Comparison of ENCODE assay signal across 9 cellular contexts in genomic region chr16:29626778-29627331, GRCh38. TPM values are rescaled to one million over a fixed set of nuclear protein-coding genes. Genes with fewer than 3 reads are reported as not detected.
DNase-seq lines count a peak whose midpoint lies in the region; ATAC-seq and TF ChIP-seq lines count a peak whose summit lies in the region.
"Not testable (repeated sequence)": the region's sequence is repeated elsewhere in the genome, so short reads cannot be mapped to it uniquely, and the experiment has no call there.
"Had no signal": no experiment of that assay in that cellular context is flagged by ENCODE, and none has a peak within 500 bp of the region (broad histone marks: within the 10 kb centered on the region; RNA-seq: fewer than 3 reads in every experiment).

No MANE protein-coding gene starts in this region.

- intact Hi-C loops in activated T-helper 2 cell treated with anti-CD3 and anti-CD28 coated beads, Interferon-gamma antibody, Interleukin-2, Interleukin-4, amounts not matched to agents 10 μg/mL and 5 μg/mL and 100 μg/mL, durations not matched to agents 14 hours and 24 hours and 36 hours (cut with micrococcal nuclease) = loop anchor here (5.0 kb wide), 1 partner anchor 35 kb away; the partner anchor contains the start of gene SPN
- intact Hi-C loops in left cardiac atrium (cut with DNase I) = not testable (repeated sequence)

- DNase-seq in activated CD4-positive, alpha-beta T cell treated with anti-CD3 and anti-CD28 coated beads for 48 hours = peak; percentile 74
- peak; percentile 66 for DNase-seq in activated T-helper 2 cell treated with anti-CD3 and anti-CD28 coated beads, Interferon-gamma antibody, Interleukin-2, Interleukin-4, amounts not matched to agents 10 μg/mL and 5 μg/mL and 100 μg/mL, durations not matched to agents 14 hours and 24 hours and 36 hours (ENCODE audit: low spot score)
- DNase-seq in left cardiac atrium = not testable (repeated sequence)
- peak; percentile 75 for DNase-seq in stimulated activated CD4-positive, alpha-beta T cell treated with anti-CD3 and anti-CD28 coated beads, Interleukin-15, amount 100 ng/mL, for 24 hours
- peak; percentile 64 to 85 for DNase-seq in stimulated activated naive CD8-positive, alpha-beta T cell treated with anti-CD3 and anti-CD28 coated beads, Interleukin-15, amount 100 ng/mL, for 72 hours

- peak overlapping the region; percentile 81 for H3K27ac Mint-ChIP-seq in activated T-helper 2 cell treated with anti-CD3 and anti-CD28 coated beads, Interferon-gamma antibody, Interleukin-2, Interleukin-4, amounts not matched to agents 10 μg/mL and 5 μg/mL and 100 μg/mL, durations not matched to agents 14 hours and 24 hours and 36 hours
- peak overlapping the region; percentile 45 to 89 for H3K27ac Mint-ChIP-seq in stimulated activated naive CD8-positive, alpha-beta T cell treated with anti-CD3 and anti-CD28 coated beads, Interleukin-15, amount 100 ng/mL, for 72 hours

- H3K4me1 Mint-ChIP-seq in activated T-helper 2 cell treated with anti-CD3 and anti-CD28 coated beads, Interferon-gamma antibody, Interleukin-2, Interleukin-4, amounts not matched to agents 10 μg/mL and 5 μg/mL and 100 μg/mL, durations not matched to agents 14 hours and 24 hours and 36 hours (ENCODE audit: low read depth) = peaks cover 11% of the 10 kb centered on the region
- H3K4me1 Mint-ChIP-seq in stimulated activated naive CD8-positive, alpha-beta T cell treated with anti-CD3 and anti-CD28 coated beads, Interleukin-15, amount 100 ng/mL, for 72 hours = peaks cover 30% of the 10 kb centered on the region

- H3K36me3 Mint-ChIP-seq in activated T-helper 2 cell treated with anti-CD3 and anti-CD28 coated beads, Interferon-gamma antibody, Interleukin-2, Interleukin-4, amounts not matched to agents 10 μg/mL and 5 μg/mL and 100 μg/mL, durations not matched to agents 14 hours and 24 hours and 36 hours (ENCODE audit: low read depth) = not testable (repeated sequence)

- ATAC-seq in GM18505 (IDR thresholded peaks at IDR 0.05; ENCODE audit: unreplicated experiment) (peak; percentile 58), GM21786 (IDR thresholded peaks at IDR 0.05; ENCODE audit: unreplicated experiment) (peak; percentile 58), HG03521 (IDR thresholded peaks at IDR 0.05; ENCODE audit: unreplicated experiment) (peak; percentile 55), left cardiac atrium (peak; percentile 29 to 64)
- peak; percentile 99 for ATAC-seq in stimulated activated naive CD8-positive, alpha-beta T cell treated with anti-CD3 and anti-CD28 coated beads, Interleukin-15, amount 100 ng/mL, for 72 hours

- H3K27me3 Mint-ChIP-seq in activated T-helper 2 cell treated with anti-CD3 and anti-CD28 coated beads, Interferon-gamma antibody, Interleukin-2, Interleukin-4, amounts not matched to agents 10 μg/mL and 5 μg/mL and 100 μg/mL, durations not matched to agents 14 hours and 24 hours and 36 hours (ENCODE audit: low read depth); stimulated activated naive CD8-positive, alpha-beta T cell treated with anti-CD3 and anti-CD28 coated beads, Interleukin-15, amount 100 ng/mL, for 72 hours: not testable (repeated sequence)

- H3K9me3 Mint-ChIP-seq in activated T-helper 2 cell treated with anti-CD3 and anti-CD28 coated beads, Interferon-gamma antibody, Interleukin-2, Interleukin-4, amounts not matched to agents 10 μg/mL and 5 μg/mL and 100 μg/mL, durations not matched to agents 14 hours and 24 hours and 36 hours; stimulated activated naive CD8-positive, alpha-beta T cell treated with anti-CD3 and anti-CD28 coated beads, Interleukin-15, amount 100 ng/mL, for 72 hours: not testable (repeated sequence)

- H3K4me3 Mint-ChIP-seq in activated T-helper 2 cell treated with anti-CD3 and anti-CD28 coated beads, Interferon-gamma antibody, Interleukin-2, Interleukin-4, amounts not matched to agents 10 μg/mL and 5 μg/mL and 100 μg/mL, durations not matched to agents 14 hours and 24 hours and 36 hours (ENCODE audit: low read depth) = peak overlapping the region; percentile 19
- peak overlapping the region; percentile 70 to 71 for H3K4me3 Mint-ChIP-seq in stimulated activated naive CD8-positive, alpha-beta T cell treated with anti-CD3 and anti-CD28 coated beads, Interleukin-15, amount 100 ng/mL, for 72 hours

- TF ChIP-seq POLR2A in GM18505 (IDR thresholded peaks at IDR 0.05; ENCODE audit: borderline replicate concordance, extremely low read depth, insufficient read depth, insufficient read length) = not testable (repeated sequence)

RNA-seq across cellular contexts. Expression of gene SPN, which starts 36.2 kb away (rescaled TPM):
- total RNA-seq in activated T-helper 2 cell treated with anti-CD3 and anti-CD28 coated beads, Interferon-gamma antibody, Interleukin-2, Interleukin-4, amounts not matched to agents 10 μg/mL and 5 μg/mL and 100 μg/mL, durations not matched to agents 14 hours and 24 hours and 36 hours = 254 and 258 TPM in 2 replicates
- total RNA-seq in left cardiac atrium = 1 to 10 TPM; 1.4 to 3.7 TPM
- total RNA-seq: NCI-H460 had no signal

RNA-seq across cellular contexts. Expression of gene QPRT, which starts 52.1 kb away (rescaled TPM):
- 24.1 and 29.0 TPM in 2 replicates for total RNA-seq in activated T-helper 2 cell treated with anti-CD3 and anti-CD28 coated beads, Interferon-gamma antibody, Interleukin-2, Interleukin-4, amounts not matched to agents 10 μg/mL and 5 μg/mL and 100 μg/mL, durations not matched to agents 14 hours and 24 hours and 36 hours
- total RNA-seq in left cardiac atrium = 10 to 100 TPM; 20.4 to 22.0 TPM

Comparison
In these comparisons a context has a peak if more than half of its experiments do, and no peak if none do; other contexts are left out.
1. ATAC-seq: peak in every context shown above with its lines; median percentile 99 in stimulated activated naive CD8-positive, alpha-beta T cell treated with anti-CD3 and anti-CD28 coated beads, Interleukin-15, amount 100 ng/mL, for 72 hours; 58 in GM18505; 58 in GM21786; 55 in HG03521; 46 in left cardiac atrium.
2. RNA of gene SPN, which starts 36.2 kb away (total RNA-seq): 254 to 258 TPM in activated T-helper 2 cell treated with anti-CD3 and anti-CD28 coated beads, Interferon-gamma antibody, Interleukin-2, Interleukin-4, amounts not matched to agents 10 μg/mL and 5 μg/mL and 100 μg/mL, durations not matched to agents 14 hours and 24 hours and 36 hours; 1.4 to 3.7 TPM in left cardiac atrium; every median in the first group is over 10 times any median in the second.